Comparison of ENCODE assay signal across 21 cellular contexts in genomic region chr3:114714957-114715356, GRCh38.
"Had no signal": no experiment of that assay in that cellular context is flagged by ENCODE, and none has a peak within 500 bp of the region (broad histone marks: within the 10 kb centered on the region; RNA-seq: fewer than 3 reads in every experiment).

No MANE protein-coding gene starts in this region.

- H3K36me3 Mint-ChIP-seq: neural progenitor cell had no signal

- H3K4me3 ChIP-seq: esophagus muscularis mucosa, neural progenitor cell, spleen, testis, transverse colon had no signal

- H3K4me1 ChIP-seq: parathyroid adenoma, spleen had no signal

- H3K27ac ChIP-seq: esophagus muscularis mucosa, foreskin keratinocyte, neural progenitor cell, parathyroid adenoma, spleen, testis, transverse colon had no signal

- H3K9me3 ChIP-seq: esophagus muscularis mucosa, spleen, testis, transverse colon had no signal

- H3K27me3 ChIP-seq: esophagus muscularis mucosa, foreskin keratinocyte, neural progenitor cell, spleen, testis, transverse colon had no signal

- ATAC-seq: activated CD4-positive, alpha-beta T cell treated with anti-CD3 and anti-CD28 coated beads for 36 hours; foreskin keratinocyte; left ventricle myocardium superior; naive thymus-derived CD8-positive, alpha-beta T cell; right cardiac atrium had no signal

- DNase-seq: activated CD4-positive, alpha-beta T cell treated with anti-CD3 and anti-CD28 coated beads for 36 hours; activated CD4-positive, alpha-beta T cell treated with anti-CD3 and anti-CD28 coated beads, Interleukin-2, amount 50 U/mL, for 4 hours; activated CD4-positive, CD25-positive, alpha-beta regulatory T cell; activated effector memory CD4-positive, alpha-beta T cell treated with Interleukin-2 at 50 U/mL for 16 hours; activated naive CD4-positive, alpha-beta T cell treated with Interleukin-2 at 50 U/mL for 16 hours; activated T-cell treated with anti-CD3 and anti-CD28 coated beads for 4 hours; anterior cingulate cortex; foreskin keratinocyte; islet precursor cell; left ventricle myocardium superior; naive thymus-derived CD8-positive, alpha-beta T cell; occipital lobe; right cardiac atrium; spleen; stimulated activated naive CD4-positive, alpha-beta T cell treated with Interleukin-2 at 50 U/mL for 16 hours; testis; transverse colon had no signal

- H3K4me3 Mint-ChIP-seq: activated CD4-positive, alpha-beta T cell treated with anti-CD3 and anti-CD28 coated beads for 36 hours; activated naive CD8-positive, alpha-beta T cell; naive thymus-derived CD8-positive, alpha-beta T cell; neural progenitor cell had no signal

- H3K27ac Mint-ChIP-seq: activated CD4-positive, alpha-beta T cell treated with anti-CD3 and anti-CD28 coated beads for 36 hours; activated naive CD8-positive, alpha-beta T cell; neural progenitor cell had no signal

- H3K27me3 Mint-ChIP-seq: activated CD4-positive, alpha-beta T cell treated with anti-CD3 and anti-CD28 coated beads for 36 hours; activated naive CD8-positive, alpha-beta T cell; naive thymus-derived CD8-positive, alpha-beta T cell had no signal

- H3K36me3 ChIP-seq: esophagus muscularis mucosa, neural progenitor cell, spleen, transverse colon had no signal

- H3K9me3 Mint-ChIP-seq: naive thymus-derived CD8-positive, alpha-beta T cell; neural progenitor cell had no signal

- H3K9ac ChIP-seq: neural progenitor cell, parathyroid adenoma had no signal
